ENCODE assay signal across 15 cellular contexts in the genomic region with DNA sequence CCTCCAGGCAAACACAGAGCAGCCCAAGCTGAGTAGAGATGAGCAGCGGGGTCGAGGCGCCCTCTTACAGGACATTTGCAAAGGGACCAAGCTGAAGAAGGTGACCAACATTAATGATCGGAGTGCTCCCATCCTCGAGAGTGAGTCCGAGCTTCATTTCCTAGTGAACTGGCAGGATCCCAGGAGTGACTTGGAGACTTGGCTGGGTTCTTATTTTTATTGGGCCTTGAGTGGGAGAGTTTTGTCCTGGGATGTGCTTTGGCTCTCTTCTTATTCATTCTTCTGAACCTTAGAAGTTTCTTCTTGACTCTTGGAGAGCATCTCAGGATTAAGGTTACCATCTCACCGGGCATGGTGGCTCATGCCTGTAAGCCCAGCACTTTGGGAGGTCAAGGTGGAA. TPM values are rescaled to one million over a fixed set of nuclear protein-coding genes. Genes with fewer than 3 reads are reported as not detected.
DNase-seq lines count a peak whose midpoint lies in the region; ATAC-seq and TF ChIP-seq lines count a peak whose summit lies in the region.
"Had no signal": no experiment of that assay in that cellular context is flagged by ENCODE, and none has a peak within 500 bp of the region (broad histone marks: within the 10 kb centered on the region; RNA-seq: fewer than 3 reads in every experiment).

No MANE protein-coding gene starts in this region.

- no peaks in the 10 kb centered on the region for H3K9me3 ChIP-seq in right cardiac atrium (ENCODE audit: control insufficient read depth, low read length)
- no peaks in the 10 kb centered on the region for H3K9me3 ChIP-seq in parathyroid adenoma (ENCODE audit: control insufficient read depth, low read length)
- no peaks in the 10 kb centered on the region for H3K9me3 ChIP-seq in aorta (ENCODE audit: control insufficient read depth, low read length)
- H3K9me3 ChIP-seq: BE2C had no signal

- DNase-seq in left cardiac atrium (peak; percentile 32), right cardiac atrium (no peak), astrocyte of the hippocampus (ENCODE audit: low read depth, low spot score) (peak; percentile 27), aorta (no peak)
- no peak for DNase-seq in activated effector memory CD4-positive, alpha-beta T cell treated with Interleukin-2 at 50 U/mL for 16 hours
- DNase-seq: BE2C; CD4-positive, alpha-beta memory T cell; DMS153; DMS79 treated with DMSO at 0.1 percent for 48 hours; EL; GOT3; H9 had no signal

- intact Hi-C loops in left cardiac atrium (cut with DNase I): no loop called here
- intact Hi-C loops in right cardiac atrium (cut with DNase I): no loop called here
- intact Hi-C loops in aorta (cut with DNase I): no loop called here

- H3K4me1 ChIP-seq in right cardiac atrium (ENCODE audit: control insufficient read depth, insufficient read depth, low read length) (no peaks in the 10 kb centered on the region), parathyroid adenoma (peaks cover 7% of the 10 kb centered on the region), aorta (ENCODE audit: control insufficient read depth in 1 of 2, insufficient read depth in 2 of 2, low read length in 2 of 2) (no peaks in the 10 kb centered on the region)
- H3K4me1 ChIP-seq: BE2C had no signal

- no peak overlapping the region for H3K9ac ChIP-seq in parathyroid adenoma

- 68% methylated on average over 7 of the region's 7 CpGs for WGBS in right cardiac atrium
- 51 to 53% methylated on average over 7 of the region's 7 CpGs for WGBS in aorta, 2 donors

- peak in 1 of 2 donors; percentile 37 for ATAC-seq in left cardiac atrium
- ATAC-seq in right cardiac atrium: no peak
- ATAC-seq in aorta (ENCODE audit: low FRiP score): peak; percentile 46
- no peak for ATAC-seq in GM19324 (IDR thresholded peaks at IDR 0.05; ENCODE audit: low FRiP score, unreplicated experiment)

- H3K4me3 ChIP-seq in right cardiac atrium (ENCODE audit: low read length) (no peak overlapping the region), parathyroid adenoma (ENCODE audit: low read depth, low read length) (no peak overlapping the region), aorta (ENCODE audit: low read length in 2 of 2) (no peak overlapping the region)

- no peaks in the 10 kb centered on the region for H3K27me3 ChIP-seq in right cardiac atrium (ENCODE audit: control insufficient read depth, insufficient read depth)
- no peaks in the 10 kb centered on the region for H3K27me3 ChIP-seq in parathyroid adenoma (ENCODE audit: control insufficient read depth, insufficient read depth, low read length)
- H3K27me3 ChIP-seq in aorta (ENCODE audit: control insufficient read depth in 1 of 2, insufficient read depth in 2 of 2, low read length in 1 of 2): no peaks in the 10 kb centered on the region
- H3K27me3 ChIP-seq: BE2C had no signal

- peak overlapping the region; percentile 2 for H3K4me2 ChIP-seq in parathyroid adenoma (ENCODE audit: low read length)

- TF ChIP-seq CTCF in parathyroid adenoma (IDR thresholded peaks at IDR 0.05): no peak

- no peaks in the 10 kb centered on the region for H3K36me3 ChIP-seq in parathyroid adenoma (ENCODE audit: control insufficient read depth, insufficient read depth, low read length)
- H3K36me3 ChIP-seq in aorta (ENCODE audit: control insufficient read depth in 1 of 2, insufficient read depth in 2 of 2, low read length in 1 of 2): peaks cover 1 to 5% of the 10 kb centered on the region in 2 donors

- no peak overlapping the region for H2AFZ ChIP-seq in parathyroid adenoma

- peaks cover 6% of the 10 kb centered on the region for H3K79me2 ChIP-seq in parathyroid adenoma

- H3K27ac ChIP-seq in right cardiac atrium (ENCODE audit: low read length): no peak overlapping the region
- peak overlapping the region; percentile 39 for H3K27ac ChIP-seq in parathyroid adenoma
- no peak overlapping the region for H3K27ac ChIP-seq in aorta (ENCODE audit: low read depth in 1 of 2, low read length in 2 of 2)
- H3K27ac ChIP-seq: C4-2B had no signal

RNA-seq across cellular contexts. Expression of a gene that starts 27.2 kb away (rescaled TPM):
- total RNA-seq in left cardiac atrium (1 to 10 TPM; 1.3 to 1.9 TPM), right cardiac atrium (1 to 10 TPM; 1.0 to 1.8 (median 1.3) TPM), aorta (1 to 10 TPM; 1.7 to 2.5 TPM)
- polyA plus RNA-seq in right cardiac atrium (0.36 TPM), aorta (1 to 10 TPM in 1 of 2 donors, under 1 TPM in 1; 0.38 to 1.6 TPM)

RNA-seq across cellular contexts. Expression of a gene that starts 41.4 kb away (rescaled TPM):
- total RNA-seq in left cardiac atrium (10 to 100 TPM; 13.9 to 14.4 TPM), right cardiac atrium (10 to 100 TPM; 11.1 to 14.6 (median 13.5) TPM), aorta (10 to 100 TPM; 26.2 to 28.6 TPM)
- polyA plus RNA-seq in right cardiac atrium (8.2 TPM), aorta (10 to 100 TPM in 1 of 2 donors, 1 to 10 TPM in 1; 6.3 to 10.5 TPM)

RNA-seq across cellular contexts. Expression of a gene that starts 48.5 kb away (rescaled TPM):
- total RNA-seq in left cardiac atrium (10 to 100 TPM; 23.3 to 43.8 TPM), right cardiac atrium (10 to 100 TPM; 26.2 to 39.0 (median 29.1) TPM), aorta (10 to 100 TPM; 52.7 to 88.3 TPM)
- polyA plus RNA-seq in right cardiac atrium (28.3 TPM), aorta (10 to 100 TPM; 10.6 to 25.6 TPM)

Comparison
In these comparisons a context has a peak if more than half of its experiments do, and no peak if none do; other contexts are left out.
1. DNase-seq: peak in left cardiac atrium (single experiment) and astrocyte of the hippocampus (single experiment); none in right cardiac atrium (0 of 3), aorta (0 of 2) and activated effector memory CD4-positive, alpha-beta T cell treated with Interleukin-2 at 50 U/mL for 16 hours (single experiment).